ENCODE assay signal across 33 cellular contexts in genomic region chr20:21076073-21076472, GRCh38. TPM values are rescaled to one million over a fixed set of nuclear protein-coding genes. Genes with fewer than 3 reads are reported as not detected.
"Had no signal": no experiment of that assay in that cellular context is flagged by ENCODE, and none has a peak within 500 bp of the region (broad histone marks: within the 10 kb centered on the region; RNA-seq: fewer than 3 reads in every experiment).

No MANE protein-coding gene starts in this region.

- H3K4me3 Mint-ChIP-seq: stimulated activated effector memory CD8-positive, alpha-beta T cell treated with anti-CD3 and anti-CD28 coated beads, Interleukin-12 subunit alpha, Interleukin-12 subunit beta, amount 100 ng/mL, for 72 hours; stimulated activated memory B cell treated with anti-CD40 and anti-IgM and Interleukin-4, amounts not matched to agents 10 μg/mL and 1 μg/mL and 100 μg/mL, for 72 hours; stimulated activated naive B cell treated with anti-CD40 and anti-IgM and Interleukin-4, amounts not matched to agents 10 μg/mL and 1 μg/mL and 100 μg/mL, for 72 hours; stimulated activated naive CD8-positive, alpha-beta T cell treated with anti-CD3 and anti-CD28 coated beads, Interleukin-15, amount 100 ng/mL, for 72 hours; stimulated activated naive CD8-positive, alpha-beta T cell treated with anti-CD3 and anti-CD28 coated beads, Interleukin-15, Interleukin-2, amounts not matched to agents 100 ng/mL and 50 ng/mL, for 24 hours; type B pancreatic cell had no signal

- H3K4me1 ChIP-seq: stomach, suprapubic skin, testis, thyroid gland, tibial artery, tibial nerve, transverse colon, upper lobe of left lung, upper lobe of right lung, uterus, vagina had no signal

- H3K4me1 Mint-ChIP-seq: stimulated activated effector memory CD8-positive, alpha-beta T cell treated with anti-CD3 and anti-CD28 coated beads, Interleukin-12 subunit alpha, Interleukin-12 subunit beta, amount 100 ng/mL, for 72 hours; stimulated activated memory B cell treated with anti-CD40 and anti-IgM and Interleukin-4, amounts not matched to agents 10 μg/mL and 1 μg/mL and 100 μg/mL, for 72 hours; stimulated activated naive B cell treated with anti-CD40 and anti-IgM and Interleukin-4, amounts not matched to agents 10 μg/mL and 1 μg/mL and 100 μg/mL, for 72 hours; stimulated activated naive CD8-positive, alpha-beta T cell treated with anti-CD3 and anti-CD28 coated beads, Interleukin-15, amount 100 ng/mL, for 72 hours had no signal

- H3K36me3 Mint-ChIP-seq: stimulated activated effector memory CD8-positive, alpha-beta T cell treated with anti-CD3 and anti-CD28 coated beads, Interleukin-12 subunit alpha, Interleukin-12 subunit beta, amount 100 ng/mL, for 72 hours; stimulated activated memory B cell treated with anti-CD40 and anti-IgM and Interleukin-4, amounts not matched to agents 10 μg/mL and 1 μg/mL and 100 μg/mL, for 72 hours; stimulated activated naive B cell treated with anti-CD40 and anti-IgM and Interleukin-4, amounts not matched to agents 10 μg/mL and 1 μg/mL and 100 μg/mL, for 72 hours; type B pancreatic cell had no signal

- H3K9me3 Mint-ChIP-seq: stimulated activated effector memory CD8-positive, alpha-beta T cell treated with anti-CD3 and anti-CD28 coated beads, Interleukin-12 subunit alpha, Interleukin-12 subunit beta, amount 100 ng/mL, for 72 hours; stimulated activated memory B cell treated with anti-CD40 and anti-IgM and Interleukin-4, amounts not matched to agents 10 μg/mL and 1 μg/mL and 100 μg/mL, for 72 hours; stimulated activated naive B cell treated with anti-CD40 and anti-IgM and Interleukin-4, amounts not matched to agents 10 μg/mL and 1 μg/mL and 100 μg/mL, for 72 hours; stimulated activated naive CD8-positive, alpha-beta T cell treated with anti-CD3 and anti-CD28 coated beads, Interleukin-15, amount 100 ng/mL, for 72 hours; stimulated activated naive CD8-positive, alpha-beta T cell treated with anti-CD3 and anti-CD28 coated beads, Interleukin-15, Interleukin-2, amounts not matched to agents 100 ng/mL and 50 ng/mL, for 24 hours; type B pancreatic cell had no signal

- FAIRE-seq: urothelium cell line had no signal

- H3K4me3 ChIP-seq: stomach, suprapubic skin, testis, thoracic aorta, thyroid gland, tibial artery, tibial nerve, transverse colon, upper lobe of left lung, upper lobe of right lung, uterus, vagina had no signal

- DNase-seq: stimulated activated CD4-positive, alpha-beta T cell treated with anti-CD3 and anti-CD28 coated beads, Interleukin-2, amount 100 ng/mL, for 48 hours; stimulated activated CD4-positive, alpha-beta T cell treated with anti-CD3 and anti-CD28 coated beads, Interleukin-4, amount 100 ng/mL, for 1 hour; stimulated activated CD4-positive, alpha-beta T cell treated with anti-CD3 and anti-CD28 coated beads, Interleukin-4, amount 100 ng/mL, for 24 hours; stimulated activated CD4-positive, alpha-beta T cell treated with anti-CD3 and anti-CD28 coated beads, Interleukin-4, amount 100 ng/mL, for 4 hours; stimulated activated CD8-positive, alpha-beta memory T cell treated with anti-CD3 and anti-CD28 coated beads, Interleukin-4, amount 100 ng/mL, for 48 hours; stimulated activated naive B cell treated with anti-CD40 and anti-IgM and Interleukin-4, amounts not matched to agents 10 μg/mL and 1 μg/mL and 100 μg/mL, for 72 hours; stimulated activated naive CD4-positive, alpha-beta T cell; stimulated activated naive CD4-positive, alpha-beta T cell treated with Interleukin-2 at 50 U/mL for 16 hours; stimulated activated naive CD8-positive, alpha-beta T cell treated with anti-CD3 and anti-CD28 coated beads, Interleukin-15, amount 100 ng/mL, for 72 hours; stimulated activated naive CD8-positive, alpha-beta T cell treated with anti-CD3 and anti-CD28 coated beads, Interleukin-15, Interleukin-2, amounts not matched to agents 100 U/mL and 50 U/mL, for 24 hours; stomach; substantia nigra; testis; thyroid gland; tibial artery; transverse colon; trophoblast cell; upper lobe of left lung; upper lobe of right lung; uterus had no signal

- H3K27me3 ChIP-seq: testis, thyroid gland, upper lobe of left lung, uterus, vagina had no signal

- H3K27ac ChIP-seq: stomach, suprapubic skin, testis, thoracic aorta, thyroid gland, tibial artery, tibial nerve, transverse colon, upper lobe of left lung, upper lobe of right lung, uterus, vagina had no signal

- H3K9me3 ChIP-seq: stomach, suprapubic skin, testis, thoracic aorta, thyroid gland, tibial artery, tibial nerve, transverse colon, upper lobe of left lung, upper lobe of right lung, uterus, vagina had no signal

- ATAC-seq: stimulated activated effector memory CD8-positive, alpha-beta T cell treated with anti-CD3 and anti-CD28 coated beads, Interleukin-12 subunit alpha, Interleukin-12 subunit beta, amount 100 ng/mL, for 72 hours; stimulated activated memory B cell treated with anti-CD40 and anti-IgM and Interleukin-4, amounts not matched to agents 10 μg/mL and 1 μg/mL and 100 μg/mL, for 72 hours; stimulated activated naive B cell treated with anti-CD40 and anti-IgM and Interleukin-4, amounts not matched to agents 10 μg/mL and 1 μg/mL and 100 μg/mL, for 72 hours; stimulated activated naive CD8-positive, alpha-beta T cell treated with anti-CD3 and anti-CD28 coated beads, Interleukin-15, amount 100 ng/mL, for 72 hours; stimulated activated naive CD8-positive, alpha-beta T cell treated with anti-CD3 and anti-CD28 coated beads, Interleukin-15, Interleukin-2, amounts not matched to agents 100 U/mL and 50 U/mL, for 24 hours; upper lobe of right lung had no signal

- H3K27ac Mint-ChIP-seq: stimulated activated effector memory CD8-positive, alpha-beta T cell treated with anti-CD3 and anti-CD28 coated beads, Interleukin-12 subunit alpha, Interleukin-12 subunit beta, amount 100 ng/mL, for 72 hours; stimulated activated memory B cell treated with anti-CD40 and anti-IgM and Interleukin-4, amounts not matched to agents 10 μg/mL and 1 μg/mL and 100 μg/mL, for 72 hours; stimulated activated naive B cell treated with anti-CD40 and anti-IgM and Interleukin-4, amounts not matched to agents 10 μg/mL and 1 μg/mL and 100 μg/mL, for 72 hours; stimulated activated naive CD8-positive, alpha-beta T cell treated with anti-CD3 and anti-CD28 coated beads, Interleukin-15, amount 100 ng/mL, for 72 hours; stimulated activated naive CD8-positive, alpha-beta T cell treated with anti-CD3 and anti-CD28 coated beads, Interleukin-15, Interleukin-2, amounts not matched to agents 100 ng/mL and 50 ng/mL, for 24 hours; type B pancreatic cell had no signal

- H3K36me3 ChIP-seq: stomach, suprapubic skin, thoracic aorta, thyroid gland, tibial artery, tibial nerve, transverse colon, upper lobe of left lung, upper lobe of right lung, uterus, vagina had no signal

RNA-seq across cellular contexts. Expression of gene LINC00237, which starts 30.1 kb away (rescaled TPM):
- total RNA-seq: stomach, subcutaneous adipose tissue, testis, thoracic aorta, tibial nerve, transverse colon, upper lobe of left lung, upper lobe of right lung, ureter, urinary bladder, uterus, vagina had no signal
- polyA plus RNA-seq: stomach, thymus, urinary bladder had no signal
